8 cellular contexts compared by ENCODE assay signal in the genomic region with DNA sequence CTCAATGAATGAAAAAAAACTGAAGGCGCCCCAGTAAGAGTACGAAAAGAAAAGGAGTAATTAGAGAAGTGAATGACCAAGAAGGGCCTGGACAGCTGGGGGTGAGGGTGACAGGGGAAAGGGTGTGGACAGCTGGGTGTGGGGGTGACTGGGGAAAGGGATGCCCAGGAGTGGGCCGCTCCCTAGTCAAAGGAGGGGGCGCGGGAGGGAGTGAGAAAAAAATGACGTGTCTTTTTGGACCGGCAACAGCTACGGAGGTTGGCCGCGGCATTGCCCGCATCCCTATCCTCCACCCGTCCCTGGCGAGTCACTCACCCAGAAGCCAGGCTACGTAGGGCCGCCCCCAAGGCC. TPM values are rescaled to one million over a fixed set of nuclear protein-coding genes. Genes with fewer than 3 reads are reported as not detected.
DNase-seq lines count a peak whose midpoint lies in the region; ATAC-seq and TF ChIP-seq lines count a peak whose summit lies in the region.

No MANE protein-coding gene starts in this region.

- H3K4me3 ChIP-seq in Caco-2 (ENCODE audit: low read depth, low read length) (peak overlapping the region; percentile 69), adrenal gland (peak overlapping the region; percentile 68 to 96 (median 80)), iPS-18c (ENCODE audit: insufficient read depth, low read depth, low read length) (peak overlapping the region; percentile 64)

- peak overlapping the region; percentile 99 for H3K27ac Mint-ChIP-seq in Caco-2 (ENCODE audit: unreplicated experiment)
- peak overlapping the region; percentile 99 for H3K27ac Mint-ChIP-seq in stimulated activated effector memory CD8-positive, alpha-beta T cell treated with anti-CD3 and anti-CD28 coated beads, Interleukin-12 subunit alpha, Interleukin-12 subunit beta, amount 100 ng/mL, for 72 hours

- peaks cover 7% of the 10 kb centered on the region for H3K4me1 Mint-ChIP-seq in Caco-2 (ENCODE audit: low read depth, unreplicated experiment)
- peaks cover 44% of the 10 kb centered on the region for H3K4me1 Mint-ChIP-seq in stimulated activated effector memory CD8-positive, alpha-beta T cell treated with anti-CD3 and anti-CD28 coated beads, Interleukin-12 subunit alpha, Interleukin-12 subunit beta, amount 100 ng/mL, for 72 hours

- DNase-seq in Caco-2 (no peak), adrenal gland (peak in 5 of 7 donors; percentile 94 to 97 (median 96)), NCI-H2171 (lab: John Stamatoyannopoulos, UW) (no peak), occipital lobe (lab: John Stamatoyannopoulos, UW) (no peak), NCI-H1105 (lab: John Stamatoyannopoulos, UW) (no peak)
- DNase-seq in stimulated activated effector memory CD8-positive, alpha-beta T cell treated with anti-CD3 and anti-CD28 coated beads, Interleukin-12 subunit alpha, Interleukin-12 subunit beta, amount 100 ng/mL, for 72 hours (ENCODE audit: low spot score in 2 of 2) = no peak

- 0 to 2% (median 1%) methylated on average over 11 to 15 of the region's 15 CpGs for WGBS in adrenal gland, 4 donors

- peak overlapping the region; percentile 96 to 100 (median 100) for H3K27ac ChIP-seq in adrenal gland

- peak in 1 of 2 donors; percentile 68 for TF ChIP-seq POLR2A in adrenal gland (IDR thresholded peaks at IDR 0.05)

- H3K27me3 Mint-ChIP-seq in Caco-2 (ENCODE audit: insufficient read depth, unreplicated experiment) = no peaks in the 10 kb centered on the region

- CTCF ChIA-PET in Caco-2 (lab: Charles Lee) = no interaction called here

- ATAC-seq in HG03139 (IDR thresholded peaks at IDR 0.05; ENCODE audit: unreplicated experiment) = peak; percentile 68
- ATAC-seq in stimulated activated effector memory CD8-positive, alpha-beta T cell treated with anti-CD3 and anti-CD28 coated beads, Interleukin-12 subunit alpha, Interleukin-12 subunit beta, amount 100 ng/mL, for 72 hours = peak; percentile 90

- TF ChIP-seq CTCF in Caco-2 (IDR thresholded peaks at IDR 0.05; ENCODE audit: insufficient read depth in 1 of 2, low read depth in 1 of 2, low read length in 1 of 2, severe bottlenecking in 1 of 2, unreplicated experiment in 1 of 2) = no peak
- TF ChIP-seq CTCF in adrenal gland (IDR thresholded peaks at IDR 0.05) = no peak

- no peaks in the 10 kb centered on the region for H3K9me3 Mint-ChIP-seq in Caco-2 (ENCODE audit: unreplicated experiment)
- H3K9me3 Mint-ChIP-seq in stimulated activated effector memory CD8-positive, alpha-beta T cell treated with anti-CD3 and anti-CD28 coated beads, Interleukin-12 subunit alpha, Interleukin-12 subunit beta, amount 100 ng/mL, for 72 hours = peaks cover 2% of the 10 kb centered on the region

- H3K9me3 ChIP-seq in Caco-2 = no peaks in the 10 kb centered on the region
- peaks cover 0 to 16% (median 10%) of the 10 kb centered on the region in 3 donors for H3K9me3 ChIP-seq in adrenal gland (replicated peaks in 1 of 3)
- no peaks in the 10 kb centered on the region for H3K9me3 ChIP-seq in iPS-18c (ENCODE audit: control insufficient read depth, insufficient read depth, low read length)

- BruUV-seq in Caco-2 (replicated peaks; lab: Mats Ljungman, UMichigan) = no TSS peak

- peak overlapping the region; percentile 99 for H3K4me3 Mint-ChIP-seq in Caco-2 (ENCODE audit: unreplicated experiment)
- peak overlapping the region; percentile 90 for H3K4me3 Mint-ChIP-seq in stimulated activated effector memory CD8-positive, alpha-beta T cell treated with anti-CD3 and anti-CD28 coated beads, Interleukin-12 subunit alpha, Interleukin-12 subunit beta, amount 100 ng/mL, for 72 hours

- intact Hi-C loops in Caco-2 (cut with micrococcal nuclease; ENCODE audit: unreplicated experiment) (loop anchor here (2.0 to 10.0 kb wide), 3 partner anchors 107 to 863 kb away; a partner anchor contains a TSS), adrenal gland (cut with DNase I) (no loop called here)

- no peaks in the 10 kb centered on the region for H3K4me1 ChIP-seq in Caco-2
- peaks cover 0 to 54% of the 10 kb centered on the region in 2 donors for H3K4me1 ChIP-seq in adrenal gland (replicated peaks in 1 of 2)

- no peaks in the 10 kb centered on the region for H3K36me3 ChIP-seq in Caco-2 (ENCODE audit: control insufficient read depth, insufficient read depth, low read length)
- H3K36me3 ChIP-seq in adrenal gland (replicated peaks in 1 of 2) = no peaks in the 10 kb centered on the region

- POLR2A ChIA-PET in Caco-2 (lab: Charles Lee) = interaction anchor here (0.5 to 0.7 kb wide), 2 partner anchors 12 to 864 kb away, joined by 3 to 5 read pairs; a partner anchor contains a TSS

- H3K27me3 ChIP-seq in Caco-2 (replicated peaks; ENCODE audit: control insufficient read depth, insufficient read depth, low read length) (no peaks in the 10 kb centered on the region), adrenal gland (no peaks in the 10 kb centered on the region)

- H3K36me3 Mint-ChIP-seq in Caco-2 (ENCODE audit: insufficient read depth, unreplicated experiment) = peaks cover 12% of the 10 kb centered on the region
- H3K36me3 Mint-ChIP-seq in stimulated activated effector memory CD8-positive, alpha-beta T cell treated with anti-CD3 and anti-CD28 coated beads, Interleukin-12 subunit alpha, Interleukin-12 subunit beta, amount 100 ng/mL, for 72 hours = peaks cover 41% of the 10 kb centered on the region

RNA-seq across cellular contexts. Expression of a gene that starts 0.3 kb away (rescaled TPM):
- total RNA-seq in Caco-2 (2022) (0.18 and 0.46 TPM in 2 replicates), adrenal gland (1 to 10 TPM in 6 of 8 donors, under 1 TPM in 2; 0.55 to 2.1 (median 1.2) TPM), occipital lobe (2.8 TPM)
- 1 to 10 TPM; 1.2 to 1.4 (median 1.4) TPM for polyA plus RNA-seq in adrenal gland

RNA-seq across cellular contexts. Expression of a gene that starts 0.4 kb away (rescaled TPM):
- total RNA-seq in Caco-2 (2022) = 48.9 and 57.4 TPM in 2 replicates
- 10 to 100 TPM; 25.4 to 94.3 (median 60.9) TPM for total RNA-seq in adrenal gland
- 100 to 1,000 TPM in 1 of 3 donors, 10 to 100 TPM in 2; 27.0 to 124 (median 29.8) TPM for polyA plus RNA-seq in adrenal gland
- total RNA-seq in occipital lobe = 47.9 TPM

Comparison
In these comparisons a context has a peak if more than half of its experiments do, and no peak if none do; other contexts are left out.
1. DNase-seq: peak in adrenal gland (5 of 7); none in Caco-2 (0 of 2), stimulated activated effector memory CD8-positive, alpha-beta T cell treated with anti-CD3 and anti-CD28 coated beads, Interleukin-12 subunit alpha, Interleukin-12 subunit beta, amount 100 ng/mL, for 72 hours (0 of 2), NCI-H2171 (single experiment), occipital lobe (single experiment) and NCI-H1105 (single experiment).
2. Peak in every context shown above with its lines, with median percentiles within 50 percentile points of each other: H3K4me3 ChIP-seq.